Comparison of ENCODE assay signal across 18 cellular contexts in the genomic region with DNA sequence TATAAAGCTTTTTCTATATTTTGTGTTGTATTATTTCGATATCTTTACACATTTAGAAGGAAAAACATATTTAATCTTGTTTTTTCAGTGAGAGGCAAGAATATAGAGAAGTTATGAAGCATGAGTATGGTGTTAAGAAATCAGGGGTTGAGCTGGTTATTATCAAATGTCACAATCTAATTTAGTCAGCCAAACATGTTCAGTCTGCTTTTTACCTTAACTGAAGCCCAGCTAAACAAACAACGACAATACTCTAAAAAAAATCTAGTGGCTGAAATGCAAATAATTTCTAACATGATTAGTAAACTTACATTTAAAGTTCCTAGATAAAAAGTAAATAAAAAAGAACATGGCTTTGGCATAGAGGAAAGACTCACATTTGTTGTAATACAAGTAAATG.
DNase-seq lines count a peak whose midpoint lies in the region; ATAC-seq and TF ChIP-seq lines count a peak whose summit lies in the region.
"Had no signal": no experiment of that assay in that cellular context is flagged by ENCODE, and none has a peak within 500 bp of the region (broad histone marks: within the 10 kb centered on the region; RNA-seq: fewer than 3 reads in every experiment).

No MANE protein-coding gene starts in this region.

- no TSS peak for BruUV-seq in PC-3 (replicated peaks; lab: Mats Ljungman, UMichigan)

- POLR2A ChIA-PET in PC-3 (lab: Charles Lee; ENCODE audit: unreplicated experiment): interaction anchor here (0.9 kb wide), 1 partner anchor 156 kb away, joined by 4 read pairs; no protein-coding TSS in a partner anchor

- no peaks in the 10 kb centered on the region for H3K9me2 ChIP-seq in PC-3 (replicated peaks; ENCODE audit: low read length)

- H3F3A ChIP-seq in PC-3 (ENCODE audit: low read length, unreplicated experiment): no peaks in the 10 kb centered on the region

- no peak overlapping the region for H3K4me3 ChIP-seq in PC-3 (ENCODE audit: low read length)
- no peak overlapping the region for H3K4me3 ChIP-seq in epithelial cell of esophagus (ENCODE audit: low read length)
- no peak overlapping the region for H3K4me3 ChIP-seq in mucosa of descending colon
- H3K4me3 ChIP-seq: A549, K562, PC-9, SJCRH30 had no signal

- H3K9ac ChIP-seq in PC-3 (ENCODE audit: low read length): no peak overlapping the region

- no peak overlapping the region for H3K4me2 ChIP-seq in PC-3 (ENCODE audit: low read length)
- H3K4me2 ChIP-seq: A549, PC-9 had no signal

- H3K27me3 ChIP-seq in PC-3 (ENCODE audit: low read length): no peaks in the 10 kb centered on the region
- H3K27me3 ChIP-seq: SJCRH30 had no signal

- TF ChIP-seq CTCF in PC-3 (conservative IDR thresholded peaks at IDR 0.05; ENCODE audit: low read depth, low read length): no peak
- TF ChIP-seq CTCF in epithelial cell of esophagus (IDR thresholded peaks at IDR 0.05; ENCODE audit: insufficient read depth, low read depth, low read length, missing control alignments): no peak
- TF ChIP-seq CTCF in mucosa of descending colon (IDR thresholded peaks at IDR 0.05): no peak

- peak; percentile 53 for DNase-seq in NCI-H2171 treated with DMSO at 0.1 percent for 48 hours (lab: John Stamatoyannopoulos, UW)
- no peak for DNase-seq in NCI-H2171 (lab: John Stamatoyannopoulos, UW)
- peak; percentile 20 for DNase-seq in PC-3
- DNase-seq in epithelial cell of esophagus (ENCODE audit: low read depth): peak; percentile 18
- DNase-seq in islet precursor cell: no peak
- DNase-seq in mucosa of descending colon: no peak
- DNase-seq: Calu3; CD8-positive, alpha-beta T cell; NCI-H1105 treated with DMSO at 0.1 percent for 48 hours; NCI-H1930; NCI-H446 treated with DMSO at 0.1 percent for 48 hours; NCI-H774; PC-9; SJCRH30 had no signal

- CTCF ChIA-PET in PC-3 (lab: Charles Lee): no interaction called here

- H3K9me3 ChIP-seq in PC-3 (ENCODE audit: low read length): no peaks in the 10 kb centered on the region
- H3K9me3 ChIP-seq in mucosa of descending colon: no peaks in the 10 kb centered on the region
- H3K9me3 ChIP-seq: A549, SJCRH30 had no signal

- ATAC-seq in PC-3: no peak
- no peak for ATAC-seq in GM18868 (IDR thresholded peaks at IDR 0.05; ENCODE audit: unreplicated experiment)
- ATAC-seq in mucosa of descending colon: no peak
- ATAC-seq: A549; CD8-positive, alpha-beta T cell; K562 had no signal

- H4K20me1 ChIP-seq in PC-3 (ENCODE audit: low read length): no peaks in the 10 kb centered on the region

- H3K79me2 ChIP-seq in PC-3 (ENCODE audit: low read length): no peaks in the 10 kb centered on the region

- H2AFZ ChIP-seq in PC-3 (ENCODE audit: low read length): no peak overlapping the region
- H2AFZ ChIP-seq: PC-9 had no signal

- intact Hi-C loops in PC-3 (cut with micrococcal nuclease) (no loop called here), mucosa of descending colon (cut with DNase I, micrococcal nuclease) (no loop called here)

- H3K27ac ChIP-seq in PC-3 (ENCODE audit: low read length): no peak overlapping the region
- H3K27ac ChIP-seq: A549, PC-9, RWPE1, SJCRH30 had no signal

- H3K36me3 ChIP-seq in PC-3 (ENCODE audit: low read depth, low read length) (no peaks in the 10 kb centered on the region), mucosa of descending colon (ENCODE audit: low read depth) (no peaks in the 10 kb centered on the region)
- H3K36me3 ChIP-seq: SJCRH30 had no signal

- H3K4me1 ChIP-seq in PC-3 (ENCODE audit: insufficient read depth, low read length): 0 out of 2 replicates have a peak, but pooled peaks cover 13% of the 10 kb centered on the region
- H3K4me1 ChIP-seq in mucosa of descending colon (ENCODE audit: low read depth): no peaks in the 10 kb centered on the region
- H3K4me1 ChIP-seq: A549, SJCRH30 had no signal

Comparison
In these comparisons a context has a peak if more than half of its experiments do, and no peak if none do; other contexts are left out.
1. DNase-seq: peak in NCI-H2171 treated with DMSO at 0.1 percent for 48 hours (single experiment), PC-3 (single experiment) and epithelial cell of esophagus (single experiment); none in NCI-H2171 (single experiment), islet precursor cell (single experiment) and mucosa of descending colon (0 of 3).